Comparison of ENCODE assay signal across 1 cellular context in genomic region chr16:88706288-88706964, GRCh38.
TF ChIP-seq lines count a peak whose summit lies in the region.

CTU2 (plus strand) TSS chr16:88706503; CDS start chr16:88706531, 28 bp downstream.
RNF166 (minus strand) TSS chr16:88706408; CDS start chr16:88706325, 83 bp downstream.

TF ChIP-seq in GM12878, 131 proteins besides CTCF, POLR2A, EP300 and RAD21 (continued from another document and continues in another):
- TF ChIP-seq USF1 (IDR thresholded peaks at IDR 0.05; ENCODE audit: borderline replicate concordance, extremely low read length, insufficient read depth, low read depth, low read length), result peak; percentile 76
- peak; percentile 76 for TF ChIP-seq NR2F1 (conservative IDR thresholded peaks at IDR 0.05)
- peak; percentile 72 for TF ChIP-seq SP1 (IDR thresholded peaks at IDR 0.05; ENCODE audit: low read depth, low read length)
- peak; percentile 46 to 63; a peak in 2 of 3 replicates for TF ChIP-seq EGR1 (IDR thresholded peaks at IDR 0.05; ENCODE audit: borderline replicate concordance in 1 of 2, low read depth in 2 of 2, low read length in 2 of 2)
- peak; percentile 99 for TF ChIP-seq SIN3A (IDR thresholded peaks at IDR 0.05; ENCODE audit: low read depth, low read length)
- no peak for TF ChIP-seq RFX5 (IDR thresholded peaks at IDR 0.05; ENCODE audit: low read depth, low read length)
- TF ChIP-seq ZNF24 (IDR thresholded peaks at IDR 0.05), result peak; percentile 63; the same call in 1 of the 2 replicates
- peak; percentile 83 for TF ChIP-seq YY1 (IDR thresholded peaks at IDR 0.05; ENCODE audit: low read depth, low read length)
- TF ChIP-seq CREM (IDR thresholded peaks at IDR 0.05; ENCODE audit: low read depth), result peak; percentile 99
- TF ChIP-seq BRCA1 (IDR thresholded peaks at IDR 0.05; ENCODE audit: low read depth, low read length), result peak; percentile 27; the same call in 1 of the 2 replicates
- peak; percentile 54; the same call in 1 of the 2 replicates for TF ChIP-seq ELK1 (IDR thresholded peaks at IDR 0.05; ENCODE audit: low read depth, low read length)
- peak; percentile 81 to 95 for TF ChIP-seq SRF (IDR thresholded peaks at IDR 0.05; ENCODE audit: low read depth in 2 of 2, low read length in 2 of 2)
- TF ChIP-seq TCF3 (IDR thresholded peaks at IDR 0.05; ENCODE audit: borderline replicate concordance, insufficient read depth, low read depth, low read length), result 0 out of 2 replicates have a peak, but pooled peaks have one; percentile 27
- TF ChIP-seq ZSCAN29 (IDR thresholded peaks at IDR 0.05), result no peak
- TF ChIP-seq SIX5 (IDR thresholded peaks at IDR 0.05; ENCODE audit: low read depth, low read length, severe bottlenecking), result peak; percentile 60
- no peak for TF ChIP-seq BCL3 (IDR thresholded peaks at IDR 0.05; ENCODE audit: borderline replicate concordance, insufficient read depth, low read depth, low read length, poor library complexity, severe bottlenecking)
- TF ChIP-seq HDGF (IDR thresholded peaks at IDR 0.05), result no peak
- peak; percentile 68; the same call in 1 of the 2 replicates for TF ChIP-seq CHD1 (IDR thresholded peaks at IDR 0.05; ENCODE audit: low read depth, low read length)
- peak; percentile 100 for TF ChIP-seq MXI1 (IDR thresholded peaks at IDR 0.05; ENCODE audit: low read depth, low read length)
- TF ChIP-seq USF2 (IDR thresholded peaks at IDR 0.05; ENCODE audit: borderline replicate concordance, low read depth, low read length), result peak; percentile 12
- TF ChIP-seq POU2F2 (IDR thresholded peaks at IDR 0.05; ENCODE audit: borderline replicate concordance, low read depth, low read length), result peak; percentile 11; the same call in 1 of the 3 replicates
- no peak for TF ChIP-seq MYB (IDR thresholded peaks at IDR 0.05; ENCODE audit: borderline replicate concordance, low read depth, low read length)
- TF ChIP-seq ZBTB11 (CRISPR knock-in tag; IDR thresholded peaks at IDR 0.05), result peak; percentile 22; the same call in 1 of the 2 replicates
- peak; percentile 83; the same call in 1 of the 2 replicates for TF ChIP-seq GATAD2B (conservative IDR thresholded peaks at IDR 0.05; ENCODE audit: low read depth)
- TF ChIP-seq CBFB (IDR thresholded peaks at IDR 0.05; ENCODE audit: low read depth), result no peak
- TF ChIP-seq RELA (IDR thresholded peaks at IDR 0.05; ENCODE audit: borderline replicate concordance, partially characterized antibody), result peak; percentile 89
- peak in 1 of 2 experiments; percentile 83; a peak in 2 of 4 replicates for TF ChIP-seq BHLHE40 (IDR thresholded peaks at IDR 0.05; ENCODE audit: borderline replicate concordance in 1 of 2, low read depth in 2 of 2, low read length in 1 of 2)
- no peak for TF ChIP-seq E4F1 (IDR thresholded peaks at IDR 0.05; ENCODE audit: borderline replicate concordance, partially characterized antibody)
- TF ChIP-seq PKNOX1 (IDR thresholded peaks at IDR 0.05), result no peak; the same call in 1 of the 2 replicates
- TF ChIP-seq ZNF592 (IDR thresholded peaks at IDR 0.05), result peak; percentile 90; the same call in 1 of the 2 replicates
- TF ChIP-seq ATF2 (IDR thresholded peaks at IDR 0.05; ENCODE audit: low read length), result no peak
- TF ChIP-seq NRF1 (conservative IDR thresholded peaks at IDR 0.05; ENCODE audit: low read depth, low read length), result no peak
- TF ChIP-seq HDAC2 (IDR thresholded peaks at IDR 0.05), result peak; percentile 66; the same call in 1 of the 2 replicates
- TF ChIP-seq IRF3 (IDR thresholded peaks at IDR 0.05), result peak; percentile 5; the same call in 1 of the 2 replicates
- TF ChIP-seq LARP7 (IDR thresholded peaks at IDR 0.05), result peak; percentile 96
- peak; percentile 37; the same call in 1 of the 2 replicates for TF ChIP-seq PAX5 (IDR thresholded peaks at IDR 0.05; ENCODE audit: borderline replicate concordance, low read depth, low read length)
- TF ChIP-seq GABPA (IDR thresholded peaks at IDR 0.05; ENCODE audit: low read depth), result no peak
- TF ChIP-seq IKZF1 (conservative IDR thresholded peaks at IDR 0.05), result peak; percentile 92
